In genomic region chr5:151162794-151163193, GRCh38 we compare ENCODE assay signal across 1 cellular context.
TF ChIP-seq lines count a peak whose summit lies in the region.

No MANE protein-coding gene starts in this region.

TF ChIP-seq in WTC11, 78 proteins besides CTCF, POLR2A, EP300 and RAD21:
- TF ChIP-seq FOXP1 (CRISPR knock-in tag; IDR thresholded peaks at IDR 0.05; ENCODE audit: borderline replicate concordance) (no peak), ZBTB21 (CRISPR knock-in tag; IDR thresholded peaks at IDR 0.05; ENCODE audit: borderline replicate concordance) (no peak), NFYB (CRISPR knock-in tag; conservative IDR thresholded peaks at IDR 0.05; ENCODE audit: low read depth) (no peak), JUN (CRISPR knock-in tag; IDR thresholded peaks at IDR 0.05) (no peak), ZNF263 (CRISPR knock-in tag; IDR thresholded peaks at IDR 0.05; ENCODE audit: low read depth) (no peak), CREM (CRISPR knock-in tag; IDR thresholded peaks at IDR 0.05) (no peak), NR2C2 (CRISPR knock-in tag; IDR thresholded peaks at IDR 0.05) (no peak), AR (CRISPR knock-in tag; IDR thresholded peaks at IDR 0.05) (no peak), ZNF138 (CRISPR knock-in tag; conservative IDR thresholded peaks at IDR 0.05) (no peak), NR3C1 (CRISPR knock-in tag; conservative IDR thresholded peaks at IDR 0.05; ENCODE audit: low read depth) (no peak), ZNF423 (CRISPR knock-in tag; IDR thresholded peaks at IDR 0.05) (no peak)
- TF ChIP-seq, protein P1, sequence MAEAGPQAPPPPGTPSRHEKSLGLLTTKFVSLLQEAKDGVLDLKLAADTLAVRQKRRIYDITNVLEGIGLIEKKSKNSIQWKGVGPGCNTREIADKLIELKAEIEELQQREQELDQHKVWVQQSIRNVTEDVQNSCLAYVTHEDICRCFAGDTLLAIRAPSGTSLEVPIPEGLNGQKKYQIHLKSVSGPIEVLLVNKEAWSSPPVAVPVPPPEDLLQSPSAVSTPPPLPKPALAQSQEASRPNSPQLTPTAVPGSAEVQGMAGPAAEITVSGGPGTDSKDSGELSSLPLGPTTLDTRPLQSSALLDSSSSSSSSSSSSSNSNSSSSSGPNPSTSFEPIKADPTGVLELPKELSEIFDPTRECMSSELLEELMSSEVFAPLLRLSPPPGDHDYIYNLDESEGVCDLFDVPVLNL (CRISPR knock-in tag; IDR thresholded peaks at IDR 0.05; ENCODE audit: borderline replicate concordance, low read depth): no peak
TF ChIP-seq in WTC11: peak in this region for 0.
